8 cellular contexts compared by ENCODE assay signal in genomic region chr20:33095902-33096584, GRCh38. TPM values are rescaled to one million over a fixed set of nuclear protein-coding genes. Genes with fewer than 3 reads are reported as not detected.
DNase-seq lines count a peak whose midpoint lies in the region; TF ChIP-seq lines count a peak whose summit lies in the region.
"Not testable (repeated sequence)": the region's sequence is repeated elsewhere in the genome, so short reads cannot be mapped to it uniquely, and the experiment has no call there.

No MANE protein-coding gene starts in this region.

- H3K9me3 Mint-ChIP-seq in endothelial cell (ENCODE audit: unreplicated experiment), result not testable (repeated sequence)

- not testable (repeated sequence) for DNase-seq in AG09319 (ENCODE audit: extremely low read depth, low read depth)
- peak; percentile 83 for DNase-seq in GM13977 (ENCODE audit: low spot score)
- peak; percentile 1 for DNase-seq in NCI-H1436 treated with DMSO at 0.1 percent for 48 hours (lab: John Stamatoyannopoulos, UW)
- DNase-seq in RKO (ENCODE audit: low spot score), result peak; percentile 86
- DNase-seq in activated T-cell treated with anti-CD3 and anti-CD28 coated beads, Interleukin-2, amount 50 U/mL, for 1 hour, result peak; percentile 27
- DNase-seq in endothelial cell (ENCODE audit: low spot score), result peak; percentile 69
- DNase-seq in kidney glomerular epithelial cell (lab: John Stamatoyannopoulos, UW), result peak; percentile 62
- DNase-seq in stimulated activated CD4-positive, alpha-beta T cell treated with anti-CD3 and anti-CD28 coated beads, Interleukin-12 subunit alpha, Interleukin-12 subunit beta, amount 100 ng/mL, for 4 hours, result peak; percentile 16

- H3K27me3 Mint-ChIP-seq in endothelial cell (ENCODE audit: unreplicated experiment), result not testable (repeated sequence)

- H3K36me3 Mint-ChIP-seq in endothelial cell (ENCODE audit: low read depth, unreplicated experiment), result not testable (repeated sequence)

- H3K4me3 Mint-ChIP-seq in endothelial cell (ENCODE audit: unreplicated experiment), result not testable (repeated sequence)

- H3K4me1 Mint-ChIP-seq in endothelial cell (ENCODE audit: unreplicated experiment), result not testable (repeated sequence)

- in situ Hi-C loops in GM13977 (cut with MboI; ENCODE audit: low pct_unique_long_range_greater_than_20kb, low sequenced_read_pairs, unreplicated experiment), result not testable (repeated sequence)

- H3K27ac Mint-ChIP-seq in endothelial cell (ENCODE audit: unreplicated experiment), result not testable (repeated sequence)

- TF ChIP-seq CTCF in AG09319 (IDR thresholded peaks at IDR 0.05; ENCODE audit: low read depth, low read length) (peak; percentile 48), GM13977 (IDR thresholded peaks at IDR 0.05; ENCODE audit: extremely low read depth, insufficient read depth, missing control alignments) (peak; percentile 71), endothelial cell (IDR thresholded peaks at IDR 0.05; ENCODE audit: unreplicated experiment) (peak; percentile 85)

RNA-seq across cellular contexts. Expression of gene BPIFB4, which starts 16.6 kb away (rescaled TPM):
- 2.1 TPM for total RNA-seq in endothelial cell (ENCODE audit: unreplicated experiment)

RNA-seq across cellular contexts. Expression of gene BPIFB3, which starts 42.3 kb away (rescaled TPM):
- total RNA-seq in endothelial cell (ENCODE audit: unreplicated experiment), result not detected
